In genomic region chr19:53328967-53329366, GRCh38 we compare ENCODE assay signal across 9 cellular contexts. TPM values are rescaled to one million over a fixed set of nuclear protein-coding genes. Genes with fewer than 3 reads are reported as not detected.
DNase-seq lines count a peak whose midpoint lies in the region; ATAC-seq lines count a peak whose summit lies in the region.
"Had no signal": no experiment of that assay in that cellular context is flagged by ENCODE, and none has a peak within 500 bp of the region (broad histone marks: within the 10 kb centered on the region; RNA-seq: fewer than 3 reads in every experiment).

No MANE protein-coding gene starts in this region.

- peaks cover 3% of the 10 kb centered on the region for H3K4me1 Mint-ChIP-seq in activated CD4-positive, alpha-beta T cell treated with anti-CD3 and anti-CD28 coated beads for 36 hours
- peaks cover 15% of the 10 kb centered on the region for H3K4me1 Mint-ChIP-seq in activated naive CD4-positive, alpha-beta T cell treated with anti-CD3 and anti-CD28 coated beads, Interleukin-2, amount 50 U/mL, for 24 hours
- H3K4me1 Mint-ChIP-seq in stimulated activated memory B cell treated with anti-CD40 and anti-IgM and Interleukin-4, amounts not matched to agents 10 μg/mL and 1 μg/mL and 100 μg/mL, for 72 hours, result peaks cover 10% of the 10 kb centered on the region
- peaks cover under 1% of the 10 kb centered on the region for H3K4me1 Mint-ChIP-seq in activated T-helper 1 cell treated with anti-CD3 and anti-CD28 coated beads, Interleukin-12 subunit alpha, Interleukin-12 subunit beta, Interleukin-2, Interleukin-4 antibody, amounts not matched to agents 30 ng/mL and 10 ng/mL and 1 ng/mL, durations not matched to agents 14 hours and 24 hours and 36 hours (ENCODE audit: low read depth)

- H3K27me3 Mint-ChIP-seq in activated CD4-positive, alpha-beta T cell treated with anti-CD3 and anti-CD28 coated beads for 36 hours, result peaks cover 21% of the 10 kb centered on the region
- peaks cover 17% of the 10 kb centered on the region for H3K27me3 Mint-ChIP-seq in activated naive CD4-positive, alpha-beta T cell treated with anti-CD3 and anti-CD28 coated beads, Interleukin-2, amount 50 U/mL, for 24 hours
- H3K27me3 Mint-ChIP-seq in stimulated activated memory B cell treated with anti-CD40 and anti-IgM and Interleukin-4, amounts not matched to agents 10 μg/mL and 1 μg/mL and 100 μg/mL, for 72 hours, result peaks cover 19% of the 10 kb centered on the region
- no peaks in the 10 kb centered on the region for H3K27me3 Mint-ChIP-seq in activated T-helper 1 cell treated with anti-CD3 and anti-CD28 coated beads, Interleukin-12 subunit alpha, Interleukin-12 subunit beta, Interleukin-2, Interleukin-4 antibody, amounts not matched to agents 30 ng/mL and 10 ng/mL and 1 ng/mL, durations not matched to agents 14 hours and 24 hours and 36 hours (ENCODE audit: insufficient read depth)

- no peak for ATAC-seq in activated CD4-positive, alpha-beta T cell treated with anti-CD3 and anti-CD28 coated beads for 36 hours
- peak; percentile 36 to 46 for ATAC-seq in left cardiac atrium
- no peak for ATAC-seq in stimulated activated memory B cell treated with anti-CD40 and anti-IgM and Interleukin-4, amounts not matched to agents 10 μg/mL and 1 μg/mL and 100 μg/mL, for 72 hours
- ATAC-seq: HCT116 had no signal

- CTCF ChIA-PET in activated CD4-positive, alpha-beta T cell treated with anti-CD3 and anti-CD28 coated beads for 36 hours (lab: Charles Lee), result no interaction called here

- H3K27ac Mint-ChIP-seq in activated CD4-positive, alpha-beta T cell treated with anti-CD3 and anti-CD28 coated beads for 36 hours, result no peak overlapping the region
- H3K27ac Mint-ChIP-seq in activated naive CD4-positive, alpha-beta T cell treated with anti-CD3 and anti-CD28 coated beads, Interleukin-2, amount 50 U/mL, for 24 hours, result no peak overlapping the region
- H3K27ac Mint-ChIP-seq in stimulated activated memory B cell treated with anti-CD40 and anti-IgM and Interleukin-4, amounts not matched to agents 10 μg/mL and 1 μg/mL and 100 μg/mL, for 72 hours, result peak overlapping the region; percentile 25
- H3K27ac Mint-ChIP-seq in activated T-helper 1 cell treated with anti-CD3 and anti-CD28 coated beads, Interleukin-12 subunit alpha, Interleukin-12 subunit beta, Interleukin-2, Interleukin-4 antibody, amounts not matched to agents 30 ng/mL and 10 ng/mL and 1 ng/mL, durations not matched to agents 14 hours and 24 hours and 36 hours, result no peak overlapping the region

- peaks cover 34% of the 10 kb centered on the region for H3K9me3 Mint-ChIP-seq in activated CD4-positive, alpha-beta T cell treated with anti-CD3 and anti-CD28 coated beads for 36 hours (ENCODE audit: low read depth)
- H3K9me3 Mint-ChIP-seq in activated naive CD4-positive, alpha-beta T cell treated with anti-CD3 and anti-CD28 coated beads, Interleukin-2, amount 50 U/mL, for 24 hours, result peaks cover 23% of the 10 kb centered on the region
- peaks cover 21% of the 10 kb centered on the region for H3K9me3 Mint-ChIP-seq in stimulated activated memory B cell treated with anti-CD40 and anti-IgM and Interleukin-4, amounts not matched to agents 10 μg/mL and 1 μg/mL and 100 μg/mL, for 72 hours
- H3K9me3 Mint-ChIP-seq in activated T-helper 1 cell treated with anti-CD3 and anti-CD28 coated beads, Interleukin-12 subunit alpha, Interleukin-12 subunit beta, Interleukin-2, Interleukin-4 antibody, amounts not matched to agents 30 ng/mL and 10 ng/mL and 1 ng/mL, durations not matched to agents 14 hours and 24 hours and 36 hours, result peaks cover 51% of the 10 kb centered on the region

- POLR2A ChIA-PET in activated CD4-positive, alpha-beta T cell treated with anti-CD3 and anti-CD28 coated beads for 36 hours (lab: Charles Lee), result no interaction called here

- intact Hi-C loops in activated CD4-positive, alpha-beta T cell treated with anti-CD3 and anti-CD28 coated beads for 36 hours (cut with DNase I, micrococcal nuclease), result no loop called here
- intact Hi-C loops in left cardiac atrium (cut with DNase I), result no loop called here
- intact Hi-C loops in activated T-helper 1 cell treated with anti-CD3 and anti-CD28 coated beads, Interleukin-12 subunit alpha, Interleukin-12 subunit beta, Interleukin-2, Interleukin-4 antibody, amounts not matched to agents 30 ng/mL and 10 ng/mL and 1 ng/mL, durations not matched to agents 14 hours and 24 hours and 36 hours (cut with micrococcal nuclease), result no loop called here

- H3K4me3 Mint-ChIP-seq in activated CD4-positive, alpha-beta T cell treated with anti-CD3 and anti-CD28 coated beads for 36 hours, result peak overlapping the region; percentile 15
- peak overlapping the region; percentile 77 for H3K4me3 Mint-ChIP-seq in activated naive CD4-positive, alpha-beta T cell treated with anti-CD3 and anti-CD28 coated beads, Interleukin-2, amount 50 U/mL, for 24 hours
- H3K4me3 Mint-ChIP-seq in stimulated activated memory B cell treated with anti-CD40 and anti-IgM and Interleukin-4, amounts not matched to agents 10 μg/mL and 1 μg/mL and 100 μg/mL, for 72 hours, result peak overlapping the region; percentile 73
- H3K4me3 Mint-ChIP-seq in activated T-helper 1 cell treated with anti-CD3 and anti-CD28 coated beads, Interleukin-12 subunit alpha, Interleukin-12 subunit beta, Interleukin-2, Interleukin-4 antibody, amounts not matched to agents 30 ng/mL and 10 ng/mL and 1 ng/mL, durations not matched to agents 14 hours and 24 hours and 36 hours, result no peak overlapping the region

- peaks cover 14% of the 10 kb centered on the region for H3K36me3 Mint-ChIP-seq in activated CD4-positive, alpha-beta T cell treated with anti-CD3 and anti-CD28 coated beads for 36 hours (ENCODE audit: low read depth)
- H3K36me3 Mint-ChIP-seq in activated naive CD4-positive, alpha-beta T cell treated with anti-CD3 and anti-CD28 coated beads, Interleukin-2, amount 50 U/mL, for 24 hours, result peaks cover 18% of the 10 kb centered on the region
- peaks cover 24% of the 10 kb centered on the region for H3K36me3 Mint-ChIP-seq in stimulated activated memory B cell treated with anti-CD40 and anti-IgM and Interleukin-4, amounts not matched to agents 10 μg/mL and 1 μg/mL and 100 μg/mL, for 72 hours
- peaks cover 8% of the 10 kb centered on the region for H3K36me3 Mint-ChIP-seq in activated T-helper 1 cell treated with anti-CD3 and anti-CD28 coated beads, Interleukin-12 subunit alpha, Interleukin-12 subunit beta, Interleukin-2, Interleukin-4 antibody, amounts not matched to agents 30 ng/mL and 10 ng/mL and 1 ng/mL, durations not matched to agents 14 hours and 24 hours and 36 hours (ENCODE audit: low read depth)

- peak; percentile 30 for DNase-seq in activated CD4-positive, alpha-beta T cell treated with anti-CD3 and anti-CD28 coated beads for 36 hours
- DNase-seq in activated CD4-positive, alpha-beta T cell treated with anti-CD3 and anti-CD28 coated beads, Interleukin-2, amount 50 U/mL, for 1 hour, result no peak
- DNase-seq in left cardiac atrium (peak; percentile 75), UCSD-AML1 (lab: John Stamatoyannopoulos, UW; ENCODE audit: unreplicated experiment) (no peak), NCI-H2081 (lab: John Stamatoyannopoulos, UW) (no peak)
- DNase-seq in activated T-helper 1 cell treated with anti-CD3 and anti-CD28 coated beads, Interleukin-12 subunit alpha, Interleukin-12 subunit beta, Interleukin-2, Interleukin-4 antibody, amounts not matched to agents 30 ng/mL and 10 ng/mL and 1 ng/mL, durations not matched to agents 14 hours and 24 hours and 36 hours (ENCODE audit: low spot score), result no peak

RNA-seq across cellular contexts. Expression of gene ZNF845, which starts 4.6 kb away (rescaled TPM):
- total RNA-seq in activated CD4-positive, alpha-beta T cell treated with anti-CD3 and anti-CD28 coated beads for 36 hours, result 1 to 10 TPM; 5.9 to 6.3 TPM
- total RNA-seq in left cardiac atrium, result 1 to 10 TPM; 4.6 TPM
- 6.5 and 6.7 TPM in 2 replicates for total RNA-seq in activated T-helper 1 cell treated with anti-CD3 and anti-CD28 coated beads, Interleukin-12 subunit alpha, Interleukin-12 subunit beta, Interleukin-2, Interleukin-4 antibody, amounts not matched to agents 30 ng/mL and 10 ng/mL and 1 ng/mL, durations not matched to agents 14 hours and 24 hours and 36 hours

RNA-seq across cellular contexts. Expression of gene ZNF525, which starts 36.5 kb away (rescaled TPM):
- total RNA-seq in activated CD4-positive, alpha-beta T cell treated with anti-CD3 and anti-CD28 coated beads for 36 hours, result 10 to 100 TPM; 21.5 to 27.8 TPM
- total RNA-seq in left cardiac atrium, result 1 to 10 TPM; 5.9 to 6.9 TPM
- total RNA-seq in activated T-helper 1 cell treated with anti-CD3 and anti-CD28 coated beads, Interleukin-12 subunit alpha, Interleukin-12 subunit beta, Interleukin-2, Interleukin-4 antibody, amounts not matched to agents 30 ng/mL and 10 ng/mL and 1 ng/mL, durations not matched to agents 14 hours and 24 hours and 36 hours, result 16.5 and 19.0 TPM in 2 replicates

Comparison
In these comparisons a context has a peak if more than half of its experiments do, and no peak if none do; other contexts are left out.
1. DNase-seq: peak in activated CD4-positive, alpha-beta T cell treated with anti-CD3 and anti-CD28 coated beads for 36 hours (single experiment) and left cardiac atrium (single experiment); none in activated CD4-positive, alpha-beta T cell treated with anti-CD3 and anti-CD28 coated beads, Interleukin-2, amount 50 U/mL, for 1 hour (single experiment), UCSD-AML1 (single experiment), NCI-H2081 (0 of 2) and activated T-helper 1 cell treated with anti-CD3 and anti-CD28 coated beads, Interleukin-12 subunit alpha, Interleukin-12 subunit beta, Interleukin-2, Interleukin-4 antibody, amounts not matched to agents 30 ng/mL and 10 ng/mL and 1 ng/mL, durations not matched to agents 14 hours and 24 hours and 36 hours (single experiment).
2. ATAC-seq: peak in left cardiac atrium (2 of 2); none in activated CD4-positive, alpha-beta T cell treated with anti-CD3 and anti-CD28 coated beads for 36 hours (single experiment) and stimulated activated memory B cell treated with anti-CD40 and anti-IgM and Interleukin-4, amounts not matched to agents 10 μg/mL and 1 μg/mL and 100 μg/mL, for 72 hours (single experiment).